Comparison of ENCODE assay signal across 1 cellular context in genomic region chrX:124203311-124203710, GRCh38.
TF ChIP-seq lines count a peak whose summit lies in the region.

No MANE protein-coding gene starts in this region.

TF ChIP-seq in K562, 482 proteins besides CTCF, POLR2A, EP300 and RAD21 (continued from another document):
- TF ChIP-seq ZNF592 (IDR thresholded peaks at IDR 0.05) = no peak
- TF ChIP-seq CBX3 (IDR thresholded peaks at IDR 0.05; ENCODE audit: borderline replicate concordance in 1 of 2, low read length in 2 of 2) = 0 out of 3 replicates have a peak, but pooled peaks of 1 of the 2 experiments have one; percentile 33
- TF ChIP-seq ZNF280A (IDR thresholded peaks at IDR 0.05; ENCODE audit: low read depth, partially characterized antibody) = peak; percentile 52
